ENCODE assay signal across 14 cellular contexts in genomic region chr10:90420637-90421318, GRCh38.
A peak's percentile ranks its signal among the peaks of the same experiment; 100 is the strongest.
DNase-seq lines count a peak whose midpoint lies in the region; ATAC-seq and TF ChIP-seq lines count a peak whose summit lies in the region.
"Had no signal": no experiment of that assay in that cellular context is flagged by ENCODE, and none has a peak within 500 bp of the region (broad histone marks: within the 10 kb centered on the region; RNA-seq: fewer than 3 reads in every experiment).

No MANE protein-coding gene starts in this region.

- no peak for TF ChIP-seq CTCF in foreskin keratinocyte (conservative IDR thresholded peaks at IDR 0.05)
- no peak for TF ChIP-seq CTCF in chondrocyte (IDR thresholded peaks at IDR 0.05)

- ATAC-seq in GM19351 (IDR thresholded peaks at IDR 0.05; ENCODE audit: unreplicated experiment) (peak; percentile 84), HG02571 (IDR thresholded peaks at IDR 0.05; ENCODE audit: unreplicated experiment) (peak; percentile 54), HG03135 (IDR thresholded peaks at IDR 0.05; ENCODE audit: unreplicated experiment) (peak; percentile 67), foreskin keratinocyte (no peak)
- ATAC-seq in natural killer cell treated with Interleukin-12 subunit alpha and Interleukin-12 subunit beta and Interleukin-15 and Interleukin-18, amount 100 ng/mL, for 72 hours = no peak

- no peak overlapping the region for H3K4me3 Mint-ChIP-seq in natural killer cell treated with Interleukin-12 subunit alpha and Interleukin-12 subunit beta and Interleukin-15 and Interleukin-18, amount 100 ng/mL, for 72 hours
- H3K4me3 Mint-ChIP-seq in chondrocyte (ENCODE audit: unreplicated experiment) = no peak overlapping the region
- H3K4me3 Mint-ChIP-seq: central memory CD8-positive, alpha-beta T cell; type B pancreatic cell had no signal

- DNase-seq in foreskin keratinocyte (peak; percentile 63 to 77), NCI-H1105 (lab: John Stamatoyannopoulos, UW) (no peak), chondrocyte (ENCODE audit: low spot score) (no peak), NCI-H510A (lab: John Stamatoyannopoulos, UW) (no peak)
- no peak for DNase-seq in natural killer cell treated with Interleukin-12 subunit alpha and Interleukin-12 subunit beta and Interleukin-15 and Interleukin-18, amount 100 ng/mL, for 72 hours (ENCODE audit: low spot score)
- DNase-seq: activated naive CD4-positive, alpha-beta T cell; NCI-H1417; SIG-M5; spleen had no signal

- H3K4me1 Mint-ChIP-seq in natural killer cell treated with Interleukin-12 subunit alpha and Interleukin-12 subunit beta and Interleukin-15 and Interleukin-18, amount 100 ng/mL, for 72 hours (ENCODE audit: low read depth in 2 of 2) = no peaks in the 10 kb centered on the region
- H3K4me1 Mint-ChIP-seq in chondrocyte (ENCODE audit: low read depth) = peaks cover 3% of the 10 kb centered on the region
- H3K4me1 Mint-ChIP-seq: central memory CD8-positive, alpha-beta T cell had no signal

- H3K27me3 Mint-ChIP-seq in natural killer cell treated with Interleukin-12 subunit alpha and Interleukin-12 subunit beta and Interleukin-15 and Interleukin-18, amount 100 ng/mL, for 72 hours = no peaks in the 10 kb centered on the region
- no peaks in the 10 kb centered on the region for H3K27me3 Mint-ChIP-seq in chondrocyte (ENCODE audit: low read depth)
- H3K27me3 Mint-ChIP-seq: central memory CD8-positive, alpha-beta T cell; type B pancreatic cell had no signal

- H3K4me1 ChIP-seq in foreskin keratinocyte = peaks cover 44% of the 10 kb centered on the region
- H3K4me1 ChIP-seq: spleen had no signal

- no peaks in the 10 kb centered on the region for H3K36me3 Mint-ChIP-seq in natural killer cell treated with Interleukin-12 subunit alpha and Interleukin-12 subunit beta and Interleukin-15 and Interleukin-18, amount 100 ng/mL, for 72 hours
- H3K36me3 Mint-ChIP-seq in chondrocyte (ENCODE audit: low read depth) = no peaks in the 10 kb centered on the region
- H3K36me3 Mint-ChIP-seq: type B pancreatic cell had no signal

- H3K9me3 Mint-ChIP-seq in natural killer cell treated with Interleukin-12 subunit alpha and Interleukin-12 subunit beta and Interleukin-15 and Interleukin-18, amount 100 ng/mL, for 72 hours = no peaks in the 10 kb centered on the region
- H3K9me3 Mint-ChIP-seq in chondrocyte (ENCODE audit: low read depth) = peaks cover 11% of the 10 kb centered on the region
- H3K9me3 Mint-ChIP-seq: type B pancreatic cell had no signal

- no peak overlapping the region for H3K27ac Mint-ChIP-seq in natural killer cell treated with Interleukin-12 subunit alpha and Interleukin-12 subunit beta and Interleukin-15 and Interleukin-18, amount 100 ng/mL, for 72 hours
- H3K27ac Mint-ChIP-seq in chondrocyte (ENCODE audit: unreplicated experiment) = no peak overlapping the region
- H3K27ac Mint-ChIP-seq: type B pancreatic cell had no signal

- H3K27me3 ChIP-seq in foreskin keratinocyte = no peaks in the 10 kb centered on the region
- H3K27me3 ChIP-seq: spleen had no signal

- H3K27ac ChIP-seq in foreskin keratinocyte = peak overlapping the region; percentile 79
- H3K27ac ChIP-seq: spleen had no signal

Comparison
In these comparisons a context has a peak if more than half of its experiments do, and no peak if none do; other contexts are left out.
1. ATAC-seq: peak in GM19351 (single experiment), HG02571 (single experiment) and HG03135 (single experiment); none in foreskin keratinocyte (single experiment) and natural killer cell treated with Interleukin-12 subunit alpha and Interleukin-12 subunit beta and Interleukin-15 and Interleukin-18, amount 100 ng/mL, for 72 hours (0 of 2).
2. DNase-seq: peak in foreskin keratinocyte (2 of 2); none in NCI-H1105 (single experiment), natural killer cell treated with Interleukin-12 subunit alpha and Interleukin-12 subunit beta and Interleukin-15 and Interleukin-18, amount 100 ng/mL, for 72 hours (single experiment), chondrocyte (single experiment) and NCI-H510A (single experiment).